In the genomic region with DNA sequence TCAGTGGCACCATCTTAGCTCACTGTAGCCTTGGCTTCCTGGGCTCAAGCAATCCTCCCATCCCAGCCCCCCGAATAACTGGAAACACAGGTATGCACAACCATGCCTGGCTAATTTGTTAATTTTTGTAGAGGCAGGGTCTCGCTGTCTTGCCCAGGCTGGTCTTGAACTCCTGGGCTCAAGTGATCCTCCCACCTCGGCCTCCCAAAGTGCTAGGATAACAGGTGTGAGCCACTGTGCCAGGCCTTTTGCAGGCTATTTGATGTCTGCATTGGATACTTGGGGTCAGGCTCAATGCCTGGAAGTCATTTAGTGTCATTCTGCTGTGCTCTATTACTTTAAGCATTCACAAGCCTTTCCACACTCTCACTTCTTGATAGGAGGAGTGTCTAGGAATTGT, we compare ENCODE assay signal across 1 cellular context.
TF ChIP-seq lines count a peak whose summit lies in the region.

No MANE protein-coding gene starts in this region.

TF ChIP-seq in GM12878, 131 proteins besides CTCF, POLR2A, EP300 and RAD21:
- TF ChIP-seq HDGF (IDR thresholded peaks at IDR 0.05) = 0 out of 2 replicates have a peak, but pooled peaks have one; percentile 8
- 0 out of 3 replicates have a peak, but pooled peaks have one; percentile 13 for TF ChIP-seq POU2F2 (IDR thresholded peaks at IDR 0.05; ENCODE audit: borderline replicate concordance, low read depth, low read length)
- no peak for TF ChIP-seq MXI1 (IDR thresholded peaks at IDR 0.05; ENCODE audit: low read depth, low read length)
- 0 out of 2 replicates have a peak, but pooled peaks have one; percentile 0 for TF ChIP-seq SPI1 (IDR thresholded peaks at IDR 0.05; ENCODE audit: borderline replicate concordance, insufficient read depth, low read depth, low read length)
